ENCODE assay signal across 27 cellular contexts in genomic region chr3:31055757-31056156, GRCh38.
"Had no signal": no experiment of that assay in that cellular context is flagged by ENCODE, and none has a peak within 500 bp of the region (broad histone marks: within the 10 kb centered on the region; RNA-seq: fewer than 3 reads in every experiment).

No MANE protein-coding gene starts in this region.

- H3K4me1 Mint-ChIP-seq: immature natural killer cell; mesothelial cell of epicardium; naive B cell; natural killer cell; stimulated activated effector memory CD8-positive, alpha-beta T cell treated with anti-CD3 and anti-CD28 coated beads, Interleukin-12 subunit alpha, Interleukin-12 subunit beta, amount 100 ng/mL, for 72 hours had no signal

- H3K4me2 ChIP-seq: smooth muscle cell had no signal

- H3K36me3 Mint-ChIP-seq: stimulated activated effector memory CD8-positive, alpha-beta T cell treated with anti-CD3 and anti-CD28 coated beads, Interleukin-12 subunit alpha, Interleukin-12 subunit beta, amount 100 ng/mL, for 72 hours had no signal

- H3K4me1 ChIP-seq: left lung, lower lobe of right lung, right atrium auricular region, right lobe of liver, suprapubic skin, tibial nerve, upper lobe of left lung, vagina had no signal

- H3K36me3 ChIP-seq: left lung, lower lobe of right lung, ovary, right atrium auricular region, right lobe of liver, suprapubic skin, thoracic aorta, tibial nerve, upper lobe of left lung, vagina had no signal

- H3K27me3 Mint-ChIP-seq: naive B cell; progenitor cell of endocrine pancreas; stimulated activated naive CD8-positive, alpha-beta T cell treated with anti-CD3 and anti-CD28 coated beads, Interleukin-15, Interleukin-2, amounts not matched to agents 100 ng/mL and 50 ng/mL, for 24 hours had no signal

- H3K4me3 Mint-ChIP-seq: immature natural killer cell; mesothelial cell of epicardium; naive B cell; natural killer cell; stimulated activated effector memory CD8-positive, alpha-beta T cell treated with anti-CD3 and anti-CD28 coated beads, Interleukin-12 subunit alpha, Interleukin-12 subunit beta, amount 100 ng/mL, for 72 hours; stimulated activated naive CD8-positive, alpha-beta T cell treated with anti-CD3 and anti-CD28 coated beads, Interleukin-15, Interleukin-2, amounts not matched to agents 100 ng/mL and 50 ng/mL, for 24 hours had no signal

- FAIRE-seq: islet of Langerhans had no signal

- H3K9me3 ChIP-seq: ovary, right lobe of liver had no signal

- H3K4me3 ChIP-seq: left lung, lower lobe of right lung, ovary, right atrium auricular region, right lobe of liver, smooth muscle cell, suprapubic skin, thoracic aorta, tibial nerve, upper lobe of left lung, vagina had no signal

- H3K27ac ChIP-seq: left lung, lower lobe of right lung, ovary, right atrium auricular region, right lobe of liver, suprapubic skin, thoracic aorta, tibial nerve, upper lobe of left lung, vagina had no signal

- H3K27ac Mint-ChIP-seq: immature natural killer cell; mesothelial cell of epicardium; naive B cell; natural killer cell; progenitor cell of endocrine pancreas; stimulated activated effector memory CD8-positive, alpha-beta T cell treated with anti-CD3 and anti-CD28 coated beads, Interleukin-12 subunit alpha, Interleukin-12 subunit beta, amount 100 ng/mL, for 72 hours; stimulated activated naive CD8-positive, alpha-beta T cell treated with anti-CD3 and anti-CD28 coated beads, Interleukin-15, Interleukin-2, amounts not matched to agents 100 ng/mL and 50 ng/mL, for 24 hours had no signal

- DNase-seq: hypothalamus; immature natural killer cell; kidney; left colon; left lung; lower lobe of right lung; mammary epithelial cell; mesenchymal stem cell; naive B cell; natural killer cell; ovary; right lobe of liver; stimulated activated CD4-positive, alpha-beta T cell treated with anti-CD3 and anti-CD28 coated beads, Interleukin-15, amount 100 ng/mL, for 24 hours; stimulated activated CD4-positive, alpha-beta T cell treated with anti-CD3 and anti-CD28 coated beads, Interleukin-4, amount 100 ng/mL, for 24 hours; stimulated activated naive CD4-positive, alpha-beta T cell; upper lobe of left lung had no signal
